In the genomic region with DNA sequence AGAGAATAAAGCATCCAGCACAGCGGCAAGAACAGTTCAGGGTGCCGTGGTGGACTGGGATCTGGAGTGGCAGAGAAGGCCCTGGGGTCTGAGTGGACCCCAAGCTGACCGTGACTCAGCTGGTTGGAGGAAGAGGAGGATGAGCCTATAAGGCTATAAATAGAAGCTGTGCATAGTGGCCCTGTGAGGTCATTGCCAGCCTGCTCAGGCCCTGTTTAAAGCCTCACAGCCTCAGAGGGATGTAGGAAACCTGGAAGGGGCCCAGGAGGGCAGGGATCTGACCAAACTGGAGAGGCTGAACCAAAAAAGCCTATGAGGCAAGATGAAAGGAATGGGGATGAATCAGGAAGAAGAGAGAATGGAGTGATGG, we compare ENCODE assay signal across 10 cellular contexts.
A peak's percentile ranks its signal among the peaks of the same experiment; 100 is the strongest.
DNase-seq lines count a peak whose midpoint lies in the region; ATAC-seq and TF ChIP-seq lines count a peak whose summit lies in the region.
"Had no signal": no experiment of that assay in that cellular context is flagged by ENCODE, and none has a peak within 500 bp of the region (broad histone marks: within the 10 kb centered on the region; RNA-seq: fewer than 3 reads in every experiment).

No MANE protein-coding gene starts in this region.

- peak; percentile 66 for DNase-seq in HFF-Myc (ENCODE audit: extremely low read depth, low read depth)
- peak; percentile 89 to 90 for DNase-seq in cardiac fibroblast (ENCODE audit: low read depth in 2 of 2)
- DNase-seq in iris pigment epithelial cell (ENCODE audit: low read depth), result peak; percentile 83
- peak; percentile 96 for DNase-seq in stromal cell of bone marrow (ENCODE audit: low read depth)
- DNase-seq in GDM1 (lab: John Stamatoyannopoulos, UW), result no peak
- no peak for DNase-seq in NCI-H2171 treated with DMSO at 0.1 percent for 48 hours (lab: John Stamatoyannopoulos, UW)
- DNase-seq in superior temporal gyrus (ENCODE audit: extremely low spot score), result no peak
- DNase-seq: activated CD4-positive, alpha-beta T cell treated with anti-CD3 and anti-CD28 coated beads for 1 hour; hypothalamus had no signal

- ATAC-seq in GM19328 (IDR thresholded peaks at IDR 0.05; ENCODE audit: unreplicated experiment), result no peak

- TF ChIP-seq CTCF in HFF-Myc (IDR thresholded peaks at IDR 0.05; ENCODE audit: low read depth, low read length, missing control alignments) (no peak), cardiac fibroblast (IDR thresholded peaks at IDR 0.05; ENCODE audit: low read depth, low read length) (no peak)

- H3K4me3 ChIP-seq in HFF-Myc (replicated peaks; ENCODE audit: low read depth, low read length) (no peak overlapping the region), cardiac fibroblast (replicated peaks in 1 of 2; ENCODE audit: low read depth in 2 of 2, low read length in 2 of 2) (no peak overlapping the region)

Comparison
In these comparisons a context has a peak if more than half of its experiments do, and no peak if none do; other contexts are left out.
1. DNase-seq: peak in HFF-Myc (single experiment), cardiac fibroblast (2 of 2), iris pigment epithelial cell (single experiment) and stromal cell of bone marrow (single experiment); none in GDM1 (single experiment), NCI-H2171 treated with DMSO at 0.1 percent for 48 hours (single experiment) and superior temporal gyrus (single experiment).